Comparison of ENCODE assay signal across 28 cellular contexts in genomic region chr10:69153227-69153626, GRCh38.
"Had no signal": no experiment of that assay in that cellular context is flagged by ENCODE, and none has a peak within 500 bp of the region (broad histone marks: within the 10 kb centered on the region; RNA-seq: fewer than 3 reads in every experiment).

No MANE protein-coding gene starts in this region.

- H3K36me3 ChIP-seq: prostate gland had no signal

- H3K4me3 Mint-ChIP-seq: mesothelial cell of epicardium; naive B cell; nephron; neural crest cell; stimulated activated naive B cell treated with anti-CD40 and anti-IgM and Interleukin-4, amounts not matched to agents 10 μg/mL and 1 μg/mL and 100 μg/mL, for 72 hours had no signal

- H3K27me3 ChIP-seq: heart right ventricle, hepatocyte, left lung, pancreas, sigmoid colon, stomach, testis, thyroid gland, transverse colon, upper lobe of left lung had no signal

- H3K9me3 Mint-ChIP-seq: mesothelial cell of epicardium; naive B cell; nephron; neural crest cell; stimulated activated naive B cell treated with anti-CD40 and anti-IgM and Interleukin-4, amounts not matched to agents 10 μg/mL and 1 μg/mL and 100 μg/mL, for 72 hours had no signal

- H3K27ac ChIP-seq: heart right ventricle, hepatocyte, left lung, pancreas, prostate gland, sigmoid colon, stomach, testis, thyroid gland, transverse colon, upper lobe of left lung had no signal

- H3K4me1 Mint-ChIP-seq: mesothelial cell of epicardium, nephron, neural crest cell had no signal

- H3K27ac Mint-ChIP-seq: mesothelial cell of epicardium; nephron; stimulated activated naive B cell treated with anti-CD40 and anti-IgM and Interleukin-4, amounts not matched to agents 10 μg/mL and 1 μg/mL and 100 μg/mL, for 72 hours had no signal

- H3K4me3 ChIP-seq: heart right ventricle, hepatocyte, left lung, lung, pancreas, prostate gland, sigmoid colon, smooth muscle cell, stomach, testis, thyroid gland, transverse colon, upper lobe of left lung had no signal

- H3K27me3 Mint-ChIP-seq: naive B cell; stimulated activated naive B cell treated with anti-CD40 and anti-IgM and Interleukin-4, amounts not matched to agents 10 μg/mL and 1 μg/mL and 100 μg/mL, for 72 hours had no signal

- H2AFZ ChIP-seq: hepatocyte had no signal

- FAIRE-seq: pancreas had no signal

- H3K9me3 ChIP-seq: heart right ventricle, left lung, pancreas, prostate gland, sigmoid colon, stomach, testis, thyroid gland, transverse colon, upper lobe of left lung had no signal

- DNase-seq: heart right ventricle; islet precursor cell; kidney glomerular epithelial cell; left cardiac atrium; left lung; mesendoderm; naive B cell; nucleus accumbens; pancreas; retina; right cardiac atrium; sigmoid colon; stimulated activated CD4-positive, alpha-beta T cell treated with anti-CD3 and anti-CD28 coated beads, Interleukin-2, amount 100 ng/mL, for 24 hours; stimulated activated CD4-positive, alpha-beta T cell treated with anti-CD3 and anti-CD28 coated beads, Interleukin-4, amount 100 ng/mL, for 1 hour; stimulated activated naive B cell treated with anti-CD40 and anti-IgM and Interleukin-4, amounts not matched to agents 10 μg/mL and 1 μg/mL and 100 μg/mL, for 72 hours; stimulated activated naive CD8-positive, alpha-beta T cell treated with anti-CD3 and anti-CD28 coated beads, Interleukin-15, Interleukin-2, amounts not matched to agents 100 U/mL and 50 U/mL, for 24 hours; stomach; testis; thyroid gland; transverse colon; upper lobe of left lung had no signal

- H3K4me2 ChIP-seq: hepatocyte, smooth muscle cell had no signal

- ATAC-seq: heart right ventricle; left cardiac atrium; left lung; pancreas; right cardiac atrium; stimulated activated naive B cell treated with anti-CD40 and anti-IgM and Interleukin-4, amounts not matched to agents 10 μg/mL and 1 μg/mL and 100 μg/mL, for 72 hours; stimulated activated naive CD8-positive, alpha-beta T cell treated with anti-CD3 and anti-CD28 coated beads, Interleukin-15, Interleukin-2, amounts not matched to agents 100 U/mL and 50 U/mL, for 24 hours had no signal

- H3K4me1 ChIP-seq: heart right ventricle, left lung, pancreas, prostate gland, sigmoid colon, testis, thyroid gland, transverse colon, upper lobe of left lung had no signal
